17 cellular contexts compared by ENCODE assay signal in genomic region chr10:18136056-18136916, GRCh38. TPM values are rescaled to one million over a fixed set of nuclear protein-coding genes. Genes with fewer than 3 reads are reported as not detected.
DNase-seq lines count a peak whose midpoint lies in the region; ATAC-seq, FAIRE-seq and TF ChIP-seq lines count a peak whose summit lies in the region.
"Had no signal": no experiment of that assay in that cellular context is flagged by ENCODE, and none has a peak within 500 bp of the region (broad histone marks: within the 10 kb centered on the region; RNA-seq: fewer than 3 reads in every experiment).

No MANE protein-coding gene starts in this region.

- peaks cover 7% of the 10 kb centered on the region for H3K23me2 ChIP-seq in H1 (ENCODE audit: low read depth, low read length)

- no peak overlapping the region for H2BK15ac ChIP-seq in IMR-90 (ENCODE audit: low read depth, low read length)
- no peak overlapping the region for H2BK15ac ChIP-seq in H1 (ENCODE audit: low read length)

- TF ChIP-seq EP300 in H1 (IDR thresholded peaks at IDR 0.05; ENCODE audit: borderline replicate concordance in 1 of 2, low read depth in 2 of 2, low read length in 2 of 2): no peak

- DNase-seq in GM23248 (peak; percentile 26), IMR-90 (no peak), H1 (ENCODE audit: low read depth in 1 of 2, low spot score in 2 of 2) (no peak), HK-2 (ENCODE audit: unreplicated experiment) (no peak), T-helper 9 cell (no peak), NK-92 (lab: John Stamatoyannopoulos, UW; ENCODE audit: unreplicated experiment) (no peak)
- no peak for DNase-seq in effector memory CD8-positive, alpha-beta T cell
- DNase-seq: ACHN, AML-193, DMS79 treated with DMSO at 0.1 percent for 48 hours, HCEC 1CT, NCI-H1417 treated with DMSO at 0.1 percent for 48 hours, NCI-H187 treated with DMSO at 0.1 percent for 48 hours, NCI-H345, NCI-H524 treated with DMSO at 0.1 percent for 48 hours had no signal

- no peaks in the 10 kb centered on the region for H3F3A ChIP-seq in GM23248 (ENCODE audit: insufficient read depth)

- H3K27ac Mint-ChIP-seq in effector memory CD8-positive, alpha-beta T cell: no peak overlapping the region

- H3K18ac ChIP-seq in IMR-90 (ENCODE audit: low read depth, low read length): no peak overlapping the region
- no peak overlapping the region for H3K18ac ChIP-seq in H1 (ENCODE audit: extremely low read depth, low read length)

- H2AK9ac ChIP-seq in IMR-90 (replicated peaks; ENCODE audit: low read depth, low read length, poor library complexity): no peak overlapping the region

- FAIRE-seq in H1 (lab: Jason Lieb, UNC): no peak

- H4K91ac ChIP-seq in IMR-90 (ENCODE audit: insufficient read depth, low read depth, low read length) (no peak overlapping the region), H1 (replicated peaks; ENCODE audit: insufficient read length, low read length) (no peak overlapping the region)

- peaks cover 12% of the 10 kb centered on the region in 2 donors for H3K27me3 Mint-ChIP-seq in effector memory CD8-positive, alpha-beta T cell

- H3K4me3 ChIP-seq in GM23248: no peak overlapping the region
- H3K4me3 ChIP-seq in IMR-90 (ENCODE audit: insufficient read depth, low read depth, low read length): no peak overlapping the region
- peak overlapping the region in 1 of 4 experiments; percentile 30; a peak in 1 of 8 replicates for H3K4me3 ChIP-seq in H1 (ENCODE audit: extremely low read depth in 1 of 4, insufficient read depth in 2 of 4, low read depth in 3 of 4, low read length in 4 of 4)
- peak overlapping the region; percentile 49 for H3K4me3 ChIP-seq in iPS-20b (ENCODE audit: low read length)

- H3K9me3 Mint-ChIP-seq in effector memory CD8-positive, alpha-beta T cell: peaks cover 0 to 2% of the 10 kb centered on the region in 2 donors

- H3K27me3 ChIP-seq in GM23248 (replicated peaks; ENCODE audit: insufficient read depth) (peaks cover 7% of the 10 kb centered on the region), IMR-90 (ENCODE audit: control insufficient read depth, insufficient read depth, low read length) (peaks cover 26% of the 10 kb centered on the region), H1 (replicated peaks in 1 of 4; ENCODE audit: control insufficient read depth in 3 of 4, extremely low read depth in 1 of 4, insufficient read depth in 3 of 4, low read length in 3 of 4) (peaks cover 0 to 10% (median 6%) of the 10 kb centered on the region in 4 experiments; a peak in 4 of 7 replicates), iPS-20b (ENCODE audit: insufficient read depth, low read length) (peaks cover 18% of the 10 kb centered on the region)

- H2AFZ ChIP-seq in GM23248 (no peak overlapping the region), IMR-90 (replicated peaks; ENCODE audit: low read length, poor library complexity) (no peak overlapping the region), H1 (ENCODE audit: low read length) (no peak overlapping the region)

- no peak overlapping the region for H3K9ac ChIP-seq in GM23248
- H3K9ac ChIP-seq in IMR-90 (ENCODE audit: low read depth, low read length): no peak overlapping the region
- no peak overlapping the region for H3K9ac ChIP-seq in H1 (replicated peaks in 1 of 4; ENCODE audit: extremely low read depth in 1 of 4, low read depth in 3 of 4, low read length in 3 of 4)
- H3K9ac ChIP-seq in iPS-20b (ENCODE audit: low read depth, low read length): no peak overlapping the region

- no peaks in the 10 kb centered on the region for H3K4me1 Mint-ChIP-seq in effector memory CD8-positive, alpha-beta T cell (ENCODE audit: low read depth in 2 of 2)

- H2BK5ac ChIP-seq in IMR-90 (ENCODE audit: low read depth, low read length, poor library complexity, severe bottlenecking) (no peak overlapping the region), H1 (ENCODE audit: low read depth, low read length) (no peak overlapping the region)

- H3K27ac ChIP-seq in GM23248 (no peak overlapping the region), IMR-90 (ENCODE audit: insufficient read depth, low read length) (no peak overlapping the region), H1 (ENCODE audit: low read depth, low read length) (no peak overlapping the region), iPS-20b (ENCODE audit: low read length) (no peak overlapping the region)
- H3K27ac ChIP-seq: C4-2B had no signal

- H2BK20ac ChIP-seq in IMR-90 (ENCODE audit: low read depth, low read length) (no peak overlapping the region), H1 (ENCODE audit: low read length) (no peak overlapping the region)

- CTCF ChIA-PET in IMR-90 (lab: Yijun Ruan, JAX) (no interaction called here), H1 (lab: Charles Lee; ENCODE audit: partially characterized antibody) (no interaction called here)

- TF ChIP-seq POLR2A in IMR-90 (IDR thresholded peaks at IDR 0.05; ENCODE audit: low read depth, low read length) (no peak), H1 (IDR thresholded peaks at IDR 0.05; ENCODE audit: control extremely low read depth in 1 of 2, low read depth in 2 of 2, low read length in 2 of 2) (no peak)

- no peaks in the 10 kb centered on the region for H3K36me3 Mint-ChIP-seq in effector memory CD8-positive, alpha-beta T cell (ENCODE audit: insufficient read depth)

- H3K4me1 ChIP-seq in GM23248 (ENCODE audit: insufficient read depth) (no peaks in the 10 kb centered on the region), IMR-90 (ENCODE audit: control insufficient read depth, insufficient read depth, low read length) (no peaks in the 10 kb centered on the region), H1 (replicated peaks in 1 of 4; ENCODE audit: control insufficient read depth in 3 of 4, insufficient read depth in 4 of 4, low read length in 3 of 4) (peaks cover 0 to 4% (median under 1%) of the 10 kb centered on the region in 4 experiments; a peak in 4 of 7 replicates), iPS-20b (ENCODE audit: insufficient read depth, low read length) (peaks cover 29% of the 10 kb centered on the region)

- no peak overlapping the region for H3K4ac ChIP-seq in IMR-90 (ENCODE audit: low read depth, low read length)
- no peak overlapping the region for H3K4ac ChIP-seq in H1 (replicated peaks; ENCODE audit: insufficient read length, low read depth, low read length)

- POLR2A ChIA-PET in IMR-90 (lab: Charles Lee; ENCODE audit: unreplicated experiment): no interaction called here
- POLR2A ChIA-PET in H1 (lab: Charles Lee; ENCODE audit: partially characterized antibody): no interaction called here

- no peak for ATAC-seq in IMR-90 (ENCODE audit: low read depth)
- no peak for ATAC-seq in effector memory CD8-positive, alpha-beta T cell (replicated peaks)

- TF ChIP-seq RAD21 in IMR-90 (IDR thresholded peaks at IDR 0.05; ENCODE audit: low read length) (no peak), H1 (IDR thresholded peaks at IDR 0.05 in 1 of 2, conservative IDR thresholded peaks at IDR 0.05 in 1 of 2; ENCODE audit: low read depth in 2 of 2, low read length in 2 of 2) (no peak)

- no peaks in the 10 kb centered on the region for H3K9me2 ChIP-seq in GM23248 (ENCODE audit: insufficient read depth)

- no peaks in the 10 kb centered on the region for H3K79me2 ChIP-seq in GM23248 (ENCODE audit: insufficient read depth)
- H3K79me2 ChIP-seq in H1 (ENCODE audit: control insufficient read depth in 1 of 2, insufficient read depth in 2 of 2, low read length in 2 of 2): no peaks in the 10 kb centered on the region

- H4K8ac ChIP-seq in IMR-90 (ENCODE audit: low read depth in 2 of 2, low read length in 2 of 2) (no peak overlapping the region), H1 (ENCODE audit: extremely low read depth, insufficient read depth, low read length) (no peak overlapping the region)

- in situ Hi-C loops in GM23248 (cut with MboI) (no loop called here), IMR-90 (cut with MboI; ENCODE audit: low sequenced_read_pairs) (no loop called here)

- dilution Hi-C loops in IMR-90 (cut with HindIII; ENCODE audit: low sequenced_read_pairs, unreplicated experiment): no loop called here

- no peak overlapping the region for H2AK5ac ChIP-seq in IMR-90 (ENCODE audit: low read depth, low read length)
- H2AK5ac ChIP-seq in H1 (ENCODE audit: low read depth, low read length): no peak overlapping the region

- intact Hi-C loops in IMR-90 (cut with micrococcal nuclease): no loop called here

- BruUV-seq in IMR-90 (replicated peaks; lab: Mats Ljungman, UMichigan): no TSS peak

- no peaks in the 10 kb centered on the region for H3K79me1 ChIP-seq in IMR-90 (ENCODE audit: low read depth in 1 of 2, low read length in 2 of 2)
- no peaks in the 10 kb centered on the region for H3K79me1 ChIP-seq in H1 (ENCODE audit: low read depth, low read length)

- 63 to 64% methylated on average over 10 of the region's 10 CpGs for WGBS in GM23248 (ENCODE audit: low coverage in 1 of 2, low lambda C conversion rate in 2 of 2, missing lambda C conversion rate in 2 of 2), 2 experiments
- whole genome bisulfite sequencing in IMR-90 (ENCODE audit: extremely low coverage in 2 of 2, insufficient read length in 1 of 2), 2 experiments: no CpG with 5 or more reads among the region's 10 CpGs
- 38% methylated on average over 10 of the region's 10 CpGs; no CpG with 5 or more reads in 1 of the 2 experiments for WGBS in H1 (ENCODE audit: extremely low coverage in 1 of 2, insufficient coverage in 1 of 2, insufficient read length in 1 of 2, insufficient replicate concordance in 2 of 2, low coverage in 1 of 2, low lambda C conversion rate in 2 of 2, missing lambda C conversion rate in 1 of 2), 2 experiments

- no peaks in the 10 kb centered on the region for H3K9me3 ChIP-seq in GM23248 (ENCODE audit: low read depth)
- no peaks in the 10 kb centered on the region for H3K9me3 ChIP-seq in IMR-90 (ENCODE audit: control insufficient read depth, insufficient read depth, low read length)
- H3K9me3 ChIP-seq in H1 (ENCODE audit: insufficient read depth in 2 of 2, low read depth in 1 of 2, low read length in 1 of 2): no peaks in the 10 kb centered on the region
- H3K9me3 ChIP-seq in iPS-20b (ENCODE audit: insufficient read depth, low read depth, low read length): no peaks in the 10 kb centered on the region

- H3K56ac ChIP-seq in IMR-90 (ENCODE audit: extremely low read depth, insufficient read depth, low read length) (no peak overlapping the region), H1 (replicated peaks; ENCODE audit: insufficient read length, low read depth, low read length) (no peak overlapping the region)

- TF ChIP-seq CTCF in IMR-90 (conservative IDR thresholded peaks at IDR 0.05; ENCODE audit: low read depth, low read length) (no peak), H1 (IDR thresholded peaks at IDR 0.05; ENCODE audit: control extremely low read depth in 1 of 3, insufficient read depth in 1 of 3, low read depth in 1 of 3, low read length in 3 of 3) (no peak)

- H2BK12ac ChIP-seq in H1 (ENCODE audit: low read depth, low read length): no peak overlapping the region

- H2BK120ac ChIP-seq in IMR-90 (ENCODE audit: low read depth, low read length): no peak overlapping the region
- H2BK120ac ChIP-seq in H1 (replicated peaks; ENCODE audit: low read depth, low read length): no peak overlapping the region

- H4K20me1 ChIP-seq in GM23248 (ENCODE audit: insufficient read depth): no peaks in the 10 kb centered on the region
- no peaks in the 10 kb centered on the region for H4K20me1 ChIP-seq in IMR-90 (ENCODE audit: insufficient read depth, low read length)
- H4K20me1 ChIP-seq in H1 (replicated peaks in 1 of 2; ENCODE audit: control insufficient read depth in 1 of 2, insufficient read depth in 2 of 2, low read length in 2 of 2): no peaks in the 10 kb centered on the region

- H3K4me3 Mint-ChIP-seq in effector memory CD8-positive, alpha-beta T cell: no peak overlapping the region

- H3K14ac ChIP-seq in IMR-90 (replicated peaks; ENCODE audit: low read depth, low read length) (no peak overlapping the region), H1 (ENCODE audit: insufficient read length) (no peak overlapping the region)

- H3K23ac ChIP-seq in IMR-90 (ENCODE audit: low read depth, low read length) (no peak overlapping the region), H1 (ENCODE audit: insufficient read length) (no peak overlapping the region)

- H3K4me2 ChIP-seq in GM23248 (ENCODE audit: unreplicated experiment) (no peak overlapping the region), IMR-90 (ENCODE audit: low read depth, low read length) (no peak overlapping the region), H1 (ENCODE audit: insufficient read depth in 1 of 2, low read depth in 2 of 2, low read length in 2 of 2) (peak overlapping the region; percentile 48 to 59)

- H4K5ac ChIP-seq in IMR-90 (ENCODE audit: low read depth, low read length) (no peak overlapping the region), H1 (ENCODE audit: insufficient read length, low read depth, low read length) (no peak overlapping the region)

- H3K9me1 ChIP-seq in IMR-90 (ENCODE audit: insufficient read depth, low read length): no peaks in the 10 kb centered on the region

- H3K36me3 ChIP-seq in GM23248 (ENCODE audit: low read depth) (no peaks in the 10 kb centered on the region), IMR-90 (ENCODE audit: control insufficient read depth, insufficient read depth, low read length) (no peaks in the 10 kb centered on the region), H1 (ENCODE audit: control insufficient read depth in 2 of 4, insufficient read depth in 4 of 4, low read length in 3 of 4) (no peaks in the 10 kb centered on the region; a peak in 1 of 8 replicates), iPS-20b (ENCODE audit: insufficient read depth, low read depth, low read length) (no peaks in the 10 kb centered on the region)

RNA-seq across cellular contexts. Expression of gene CACNB2, which starts 3.9 kb away (rescaled TPM):
- total RNA-seq in GM23248 (2014; rRNA removed; shearing (Covaris generic)): 0.32 and 3.7 TPM in 2 replicates
- polyA plus RNA-seq in GM23248 (2016; fragmentation: Nextera tagmentation; extraction: Ambion mirVana) (0.23 and 0.31 TPM in 2 replicates), IMR-90 (2012; rRNA removed) (0.36 and 0.70 TPM in 2 replicates), H1 (2011; rRNA removed) (1.9 and 2.4 TPM in 2 replicates)
- 0.28 and 0.36 TPM in 2 replicates for total RNA-seq in IMR-90 (2012; rRNA removed)
- polyA plus RNA-seq in IMR-90 (2012; cell fraction: cytosol; rRNA removed): 0.14 and 0.38 TPM in 2 replicates
- 2.3 and 2.6 TPM in 2 replicates for polyA plus RNA-seq in IMR-90 (2012; cell fraction: nucleus; rRNA removed; ENCODE audit: low replicate concordance)
- total RNA-seq in H1 (2021; fragmentation: NEBNext Ultra II Directional; extraction: Animal tissue kit (Norgen Biotek cat#: 25700)): 2.4 and 3.2 TPM in 2 replicates
- 2.2 TPM for polyA plus RNA-seq in H1 (2011; cell fraction: cytosol; rRNA removed)
- polyA plus RNA-seq in H1 (2011; cell fraction: nucleus; rRNA removed): 10.5 TPM
- polyA plus RNA-seq in H1 (2012, experiment 1 of 2): 1.8 to 3.2 TPM (median 2.7 TPM) in 4 replicates
- polyA plus RNA-seq in H1 (2012, experiment 2 of 2): 0.14 TPM
- 2.0 TPM for polyA plus RNA-seq in H1 (2013, experiment 1 of 2)
- polyA plus RNA-seq in H1 (2013, experiment 2 of 2): 1.7 TPM
- polyA minus RNA-seq in H1 (2011; rRNA and poly(A)+ RNA removed): 8.9 and 10.2 TPM in 2 replicates
- 4.8 TPM for polyA minus RNA-seq in H1 (2011; cell fraction: cytosol; rRNA and poly(A)+ RNA removed)
- 12.8 TPM for polyA minus RNA-seq in H1 (2011; cell fraction: nucleus; rRNA and poly(A)+ RNA removed)

Comparison
In these comparisons a context has a peak if more than half of its experiments do, and no peak if none do; other contexts are left out.
1. H3K4me2 ChIP-seq: peak in H1 (2 of 2); none in GM23248 (single experiment) and IMR-90 (single experiment).